Comparison of ENCODE assay signal across 9 cellular contexts in the genomic region with DNA sequence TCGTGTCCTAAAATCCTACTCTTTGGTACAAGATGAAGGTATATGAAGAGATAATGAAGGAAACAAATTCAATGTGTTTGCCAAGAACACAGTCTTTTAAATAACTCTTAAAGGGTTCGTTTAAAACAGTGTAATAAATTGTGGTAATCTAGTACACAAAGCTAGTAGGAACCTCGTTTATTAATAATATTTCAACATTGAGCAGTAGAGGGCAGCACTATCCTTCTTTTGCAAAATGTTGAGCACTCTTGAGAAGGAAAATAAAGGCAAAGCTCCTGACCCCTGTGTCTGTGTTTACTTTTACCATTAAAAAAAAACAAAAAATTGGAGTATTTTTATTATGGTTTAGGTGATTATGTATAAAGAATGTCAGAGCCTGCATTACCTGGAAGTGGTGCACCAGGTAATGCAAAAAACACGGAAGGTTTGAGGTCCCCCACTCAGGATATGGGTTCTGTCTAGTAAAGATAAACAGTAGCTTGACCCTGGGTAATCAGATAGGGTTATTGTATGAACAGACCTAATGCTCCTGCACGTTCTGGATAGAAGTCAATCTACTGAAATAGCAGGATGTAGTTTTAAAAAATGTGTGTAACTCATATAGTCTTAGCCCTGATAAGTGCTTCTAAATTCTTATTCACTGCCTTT. TPM values are rescaled to one million over a fixed set of nuclear protein-coding genes. Genes with fewer than 3 reads are reported as not detected.
A peak's percentile ranks its signal among the peaks of the same experiment; 100 is the strongest.
DNase-seq lines count a peak whose midpoint lies in the region; TF ChIP-seq lines count a peak whose summit lies in the region.
"Had no signal": no experiment of that assay in that cellular context is flagged by ENCODE, and none has a peak within 500 bp of the region (broad histone marks: within the 10 kb centered on the region; RNA-seq: fewer than 3 reads in every experiment).

No MANE protein-coding gene starts in this region.

- in situ Hi-C loops in SK-MEL-5 (cut with HindIII; ENCODE audit: low pct_unique_long_range_greater_than_20kb, low sequenced_read_pairs): no loop called here

- H3K4me3 Mint-ChIP-seq in activated CD4-positive, alpha-beta T cell treated with anti-CD3 and anti-CD28 coated beads, Interleukin-2, amount 10 ng/mL, durations not matched to agents 7 days and 5 days: no peak overlapping the region
- no peak overlapping the region for H3K4me3 Mint-ChIP-seq in progenitor cell of endocrine pancreas (ENCODE audit: low read depth)
- H3K4me3 Mint-ChIP-seq: activated naive CD8-positive, alpha-beta T cell had no signal

- CTCF ChIA-PET in activated CD4-positive, alpha-beta T cell treated with anti-CD3 and anti-CD28 coated beads, Interleukin-2, amount 10 ng/mL, durations not matched to agents 7 days and 5 days (lab: Charles Lee): interaction anchor here (0.6 to 1.6 kb wide), 4 partner anchors 13 to 451 kb away, joined by 3 to 4 read pairs (median 4); no protein-coding TSS in a partner anchor

- H3K4me1 Mint-ChIP-seq in activated CD4-positive, alpha-beta T cell treated with anti-CD3 and anti-CD28 coated beads, Interleukin-2, amount 10 ng/mL, durations not matched to agents 7 days and 5 days: peaks cover 23% of the 10 kb centered on the region
- H3K4me1 Mint-ChIP-seq in progenitor cell of endocrine pancreas (ENCODE audit: low read depth): peaks cover 14% of the 10 kb centered on the region

- H3K27ac Mint-ChIP-seq in activated CD4-positive, alpha-beta T cell treated with anti-CD3 and anti-CD28 coated beads, Interleukin-2, amount 10 ng/mL, durations not matched to agents 7 days and 5 days: no peak overlapping the region
- no peak overlapping the region for H3K27ac Mint-ChIP-seq in progenitor cell of endocrine pancreas
- H3K27ac Mint-ChIP-seq: activated naive CD8-positive, alpha-beta T cell had no signal

- peak; percentile 10 for DNase-seq in activated CD4-positive, alpha-beta T cell treated with anti-CD3 and anti-CD28 coated beads, Interleukin-2, amount 10 ng/mL, durations not matched to agents 7 days and 5 days
- DNase-seq in activated CD4-positive, alpha-beta T cell treated with anti-CD3 and anti-CD28 coated beads, Interleukin-2, amount 50 U/mL, for 1 hour: no peak
- DNase-seq in Kasumi-1 (lab: John Stamatoyannopoulos, UW) (peak; percentile 85 to 92), SK-MEL-5 (ENCODE audit: low read depth, low spot score) (peak; percentile 63), fibroblast of mammary gland (ENCODE audit: low read depth) (peak; percentile 59), progenitor cell of endocrine pancreas (ENCODE audit: low spot score, unreplicated experiment) (no peak), HuH-7 (ENCODE audit: low spot score) (no peak)
- no peak for DNase-seq in activated T-cell treated with anti-CD3 and anti-CD28 coated beads, Interleukin-2, amount 50 U/mL, for 48 hours

- POLR2A ChIA-PET in activated CD4-positive, alpha-beta T cell treated with anti-CD3 and anti-CD28 coated beads, Interleukin-2, amount 10 ng/mL, durations not matched to agents 7 days and 5 days (lab: Charles Lee): no interaction called here

- no peak overlapping the region for H3K4me3 ChIP-seq in fibroblast of mammary gland (ENCODE audit: control insufficient read depth, low read depth, low read length)

- H3K27me3 Mint-ChIP-seq in activated CD4-positive, alpha-beta T cell treated with anti-CD3 and anti-CD28 coated beads, Interleukin-2, amount 10 ng/mL, durations not matched to agents 7 days and 5 days: no peaks in the 10 kb centered on the region
- H3K27me3 Mint-ChIP-seq in progenitor cell of endocrine pancreas: no peaks in the 10 kb centered on the region
- H3K27me3 Mint-ChIP-seq: activated naive CD8-positive, alpha-beta T cell had no signal

- peak; percentile 51 for TF ChIP-seq CTCF in fibroblast of mammary gland (conservative IDR thresholded peaks at IDR 0.05; ENCODE audit: control insufficient read depth, insufficient read depth, low read depth, low read length)
- peak; percentile 75 for TF ChIP-seq CTCF in progenitor cell of endocrine pancreas (IDR thresholded peaks at IDR 0.05; ENCODE audit: unreplicated experiment)

- peaks cover 3% of the 10 kb centered on the region for H3K36me3 Mint-ChIP-seq in activated CD4-positive, alpha-beta T cell treated with anti-CD3 and anti-CD28 coated beads, Interleukin-2, amount 10 ng/mL, durations not matched to agents 7 days and 5 days (ENCODE audit: low read depth)
- H3K36me3 Mint-ChIP-seq in progenitor cell of endocrine pancreas (ENCODE audit: insufficient read depth): peaks cover 2% of the 10 kb centered on the region
- H3K36me3 Mint-ChIP-seq: activated naive CD8-positive, alpha-beta T cell had no signal

- H3K9me3 Mint-ChIP-seq in activated CD4-positive, alpha-beta T cell treated with anti-CD3 and anti-CD28 coated beads, Interleukin-2, amount 10 ng/mL, durations not matched to agents 7 days and 5 days: no peaks in the 10 kb centered on the region
- H3K9me3 Mint-ChIP-seq in progenitor cell of endocrine pancreas (ENCODE audit: low read depth): no peaks in the 10 kb centered on the region

RNA-seq across cellular contexts. Expression of a gene that starts 5.7 kb away (rescaled TPM):
- 10 to 100 TPM; 26.1 to 33.2 TPM for total RNA-seq in activated CD4-positive, alpha-beta T cell treated with anti-CD3 and anti-CD28 coated beads, Interleukin-2, amount 10 ng/mL, durations not matched to agents 7 days and 5 days
- 32.4 and 37.0 TPM in 2 replicates for total RNA-seq in SK-MEL-5 (2014; rRNA removed; shearing (Covaris generic))
- polyA plus RNA-seq in SK-MEL-5 (2015; cell fraction: cytosol; rRNA removed): 61.4 and 68.5 TPM in 2 replicates
- 30.9 and 47.7 TPM in 2 replicates for polyA plus RNA-seq in SK-MEL-5 (2015; cell fraction: nucleus; rRNA removed)
- 23.7 and 26.9 TPM in 2 replicates for total RNA-seq in progenitor cell of endocrine pancreas

Comparison
In these comparisons a context has a peak if more than half of its experiments do, and no peak if none do; other contexts are left out.
1. DNase-seq: peak in activated CD4-positive, alpha-beta T cell treated with anti-CD3 and anti-CD28 coated beads, Interleukin-2, amount 10 ng/mL, durations not matched to agents 7 days and 5 days (single experiment), Kasumi-1 (2 of 2), SK-MEL-5 (single experiment) and fibroblast of mammary gland (single experiment); none in activated CD4-positive, alpha-beta T cell treated with anti-CD3 and anti-CD28 coated beads, Interleukin-2, amount 50 U/mL, for 1 hour (single experiment), progenitor cell of endocrine pancreas (single experiment), HuH-7 (single experiment) and activated T-cell treated with anti-CD3 and anti-CD28 coated beads, Interleukin-2, amount 50 U/mL, for 48 hours (0 of 2).